In genomic region chr17:3768341-3768740, GRCh38 we compare ENCODE assay signal across 31 cellular contexts. TPM values are rescaled to one million over a fixed set of nuclear protein-coding genes. Genes with fewer than 3 reads are reported as not detected.
DNase-seq lines count a peak whose midpoint lies in the region; ATAC-seq, FAIRE-seq and TF ChIP-seq lines count a peak whose summit lies in the region.
"Had no signal": no experiment of that assay in that cellular context is flagged by ENCODE, and none has a peak within 500 bp of the region (broad histone marks: within the 10 kb centered on the region; RNA-seq: fewer than 3 reads in every experiment).

No MANE protein-coding gene starts in this region.

- H3K79me2 ChIP-seq in H1 (ENCODE audit: control insufficient read depth in 1 of 2, insufficient read depth in 2 of 2, low read length in 2 of 2) (no peaks in the 10 kb centered on the region), neural progenitor cell (ENCODE audit: low read depth) (no peaks in the 10 kb centered on the region)

- H3K27ac ChIP-seq in CD8-positive, alpha-beta T cell (ENCODE audit: low read depth, low read length) = no peak overlapping the region
- H3K27ac ChIP-seq in H1 (ENCODE audit: low read depth, low read length) = no peak overlapping the region
- no peak overlapping the region for H3K27ac ChIP-seq in neural progenitor cell
- H3K27ac ChIP-seq: 22Rv1, cardiac muscle cell, coronary artery, left lung, sigmoid colon, SJCRH30, upper lobe of left lung had no signal

- H2AK5ac ChIP-seq in H1 (ENCODE audit: low read depth, low read length) = no peak overlapping the region

- ATAC-seq in CD8-positive, alpha-beta T cell = no peak
- no peak for ATAC-seq in GM21576 (IDR thresholded peaks at IDR 0.05; ENCODE audit: unreplicated experiment)
- ATAC-seq: K562, left lung had no signal

- H4K8ac ChIP-seq in H1 (ENCODE audit: extremely low read depth, insufficient read depth, low read length) = no peak overlapping the region

- POLR2A ChIA-PET in CD8-positive, alpha-beta T cell (lab: Charles Lee) = no interaction called here
- POLR2A ChIA-PET in H1 (lab: Charles Lee; ENCODE audit: partially characterized antibody) = interaction anchor here (1.0 kb wide), 1 partner anchor 45 kb away, joined by 7 read pairs; the partner anchor contains the start of gene HASPIN

- no peaks in the 10 kb centered on the region for H3K27me3 Mint-ChIP-seq in T-helper 2 cell treated with Interferon-gamma antibody and Interleukin-4, amounts not matched to agents 5 μg/mL and 100 μg/mL, for 36 hours (ENCODE audit: low read depth)
- no peaks in the 10 kb centered on the region for H3K27me3 Mint-ChIP-seq in CD8-positive, alpha-beta T cell (ENCODE audit: low read depth)
- H3K27me3 Mint-ChIP-seq in neural progenitor cell (ENCODE audit: insufficient read depth, low read depth) = peaks cover 15% of the 10 kb centered on the region
- H3K27me3 Mint-ChIP-seq: activated B cell treated with CpG ODN at 0.5 μM for 24 hours had no signal

- peaks cover 86% of the 10 kb centered on the region for H3K4me1 ChIP-seq in CD8-positive, alpha-beta T cell (ENCODE audit: insufficient read depth, low read length)
- peaks cover 0 to 14% (median 2%) of the 10 kb centered on the region in 4 experiments; a peak in 2 of 7 replicates for H3K4me1 ChIP-seq in H1 (replicated peaks in 1 of 4; ENCODE audit: control insufficient read depth in 3 of 4, insufficient read depth in 4 of 4, low read length in 3 of 4)
- no peaks in the 10 kb centered on the region for H3K4me1 ChIP-seq in neural progenitor cell
- H3K4me1 ChIP-seq: sigmoid colon, SJCRH30, upper lobe of left lung had no signal

- no peak overlapping the region for H2BK5ac ChIP-seq in H1 (ENCODE audit: low read depth, low read length)

- no peak overlapping the region for H3K9ac ChIP-seq in H1 (replicated peaks in 1 of 4; ENCODE audit: extremely low read depth in 1 of 4, low read depth in 3 of 4, low read length in 3 of 4)
- H3K9ac ChIP-seq in neural progenitor cell = no peak overlapping the region

- no peak overlapping the region for H3K4me2 ChIP-seq in H1 (ENCODE audit: insufficient read depth in 1 of 2, low read depth in 2 of 2, low read length in 2 of 2)
- no peak overlapping the region for H3K4me2 ChIP-seq in neural progenitor cell

- H4K5ac ChIP-seq in H1 (ENCODE audit: insufficient read length, low read depth, low read length) = no peak overlapping the region

- no peak for TF ChIP-seq POLR2A in H1 (IDR thresholded peaks at IDR 0.05; ENCODE audit: control extremely low read depth in 1 of 2, low read depth in 2 of 2, low read length in 2 of 2)

- no peak for TF ChIP-seq CTCF in CD8-positive, alpha-beta T cell (IDR thresholded peaks at IDR 0.05)
- TF ChIP-seq CTCF in H1 (IDR thresholded peaks at IDR 0.05; ENCODE audit: control extremely low read depth in 1 of 3, insufficient read depth in 1 of 3, low read depth in 1 of 3, low read length in 3 of 3) (no peak), neural progenitor cell (IDR thresholded peaks at IDR 0.05) (no peak)

- H2BK12ac ChIP-seq in H1 (ENCODE audit: low read depth, low read length) = no peak overlapping the region

- H3K4me3 ChIP-seq in CD8-positive, alpha-beta T cell (ENCODE audit: low read depth, low read length) = no peak overlapping the region
- H3K4me3 ChIP-seq in H1 (ENCODE audit: extremely low read depth in 1 of 4, insufficient read depth in 2 of 4, low read depth in 3 of 4, low read length in 4 of 4) (no peak overlapping the region), neural progenitor cell (no peak overlapping the region)
- H3K4me3 ChIP-seq: cardiac muscle cell, coronary artery, K562, left lung, sigmoid colon, SJCRH30, upper lobe of left lung had no signal

- H3K4me1 Mint-ChIP-seq in T-helper 2 cell treated with Interferon-gamma antibody and Interleukin-4, amounts not matched to agents 5 μg/mL and 100 μg/mL, for 36 hours (ENCODE audit: low read depth) = peaks cover 51% of the 10 kb centered on the region
- peaks cover 82% of the 10 kb centered on the region for H3K4me1 Mint-ChIP-seq in CD8-positive, alpha-beta T cell (ENCODE audit: low read depth)
- peaks cover 21% of the 10 kb centered on the region for H3K4me1 Mint-ChIP-seq in neural progenitor cell

- H3K27me3 ChIP-seq in CD8-positive, alpha-beta T cell (ENCODE audit: insufficient read depth, low read length) = no peaks in the 10 kb centered on the region
- no peaks in the 10 kb centered on the region for H3K27me3 ChIP-seq in H1 (replicated peaks in 1 of 4; ENCODE audit: control insufficient read depth in 3 of 4, extremely low read depth in 1 of 4, insufficient read depth in 3 of 4, low read length in 3 of 4)
- H3K27me3 ChIP-seq in neural progenitor cell = no peaks in the 10 kb centered on the region
- H3K27me3 ChIP-seq: cardiac muscle cell, left lung, sigmoid colon, SJCRH30, upper lobe of left lung had no signal

- TF ChIP-seq EP300 in H1 (IDR thresholded peaks at IDR 0.05; ENCODE audit: borderline replicate concordance in 1 of 2, low read depth in 2 of 2, low read length in 2 of 2) = no peak

- peaks cover 5% of the 10 kb centered on the region for H3K9me3 Mint-ChIP-seq in T-helper 2 cell treated with Interferon-gamma antibody and Interleukin-4, amounts not matched to agents 5 μg/mL and 100 μg/mL, for 36 hours
- H3K9me3 Mint-ChIP-seq in CD8-positive, alpha-beta T cell = peaks cover 2% of the 10 kb centered on the region
- H3K9me3 Mint-ChIP-seq in neural progenitor cell = no peaks in the 10 kb centered on the region
- H3K9me3 Mint-ChIP-seq: activated B cell treated with CpG ODN at 0.5 μM for 24 hours had no signal

- H3K14ac ChIP-seq in H1 (ENCODE audit: insufficient read length) = peak overlapping the region; percentile 33

- H4K20me1 ChIP-seq in H1 (replicated peaks in 1 of 2; ENCODE audit: control insufficient read depth in 1 of 2, insufficient read depth in 2 of 2, low read length in 2 of 2) (no peaks in the 10 kb centered on the region), neural progenitor cell (ENCODE audit: low read depth) (no peaks in the 10 kb centered on the region)

- H3K36me3 Mint-ChIP-seq in T-helper 2 cell treated with Interferon-gamma antibody and Interleukin-4, amounts not matched to agents 5 μg/mL and 100 μg/mL, for 36 hours (ENCODE audit: low read depth) = peaks cover 9% of the 10 kb centered on the region
- H3K36me3 Mint-ChIP-seq in CD8-positive, alpha-beta T cell = no peaks in the 10 kb centered on the region
- no peaks in the 10 kb centered on the region for H3K36me3 Mint-ChIP-seq in neural progenitor cell
- H3K36me3 Mint-ChIP-seq: CD14-positive monocyte had no signal

- H3K27ac Mint-ChIP-seq in T-helper 2 cell treated with Interferon-gamma antibody and Interleukin-4, amounts not matched to agents 5 μg/mL and 100 μg/mL, for 36 hours = peak overlapping the region; percentile 34
- peak overlapping the region; percentile 95 for H3K27ac Mint-ChIP-seq in CD8-positive, alpha-beta T cell
- peak overlapping the region; percentile 10 for H3K27ac Mint-ChIP-seq in neural progenitor cell
- H3K27ac Mint-ChIP-seq: activated B cell treated with CpG ODN at 0.5 μM for 24 hours had no signal

- H3K23ac ChIP-seq in H1 (ENCODE audit: insufficient read length) = no peak overlapping the region

- TF ChIP-seq RAD21 in H1 (IDR thresholded peaks at IDR 0.05 in 1 of 2, conservative IDR thresholded peaks at IDR 0.05 in 1 of 2; ENCODE audit: low read depth in 2 of 2, low read length in 2 of 2) = no peak

- no peak for DNase-seq in T-helper 2 cell treated with Interferon-gamma antibody and Interleukin-4, amounts not matched to agents 5 μg/mL and 100 μg/mL, for 36 hours (ENCODE audit: low spot score)
- no peak for DNase-seq in T-helper 2 cell
- DNase-seq in CD8-positive, alpha-beta T cell = no peak
- no peak for DNase-seq in H1 (ENCODE audit: low read depth in 1 of 2, low spot score in 2 of 2)
- DNase-seq in neural progenitor cell (ENCODE audit: low spot score) = no peak
- no peak for DNase-seq in NOMO-1 (lab: John Stamatoyannopoulos, UW; ENCODE audit: unreplicated experiment in 2 of 2)
- no peak for DNase-seq in cortex of kidney (lab: John Stamatoyannopoulos, UW)
- DNase-seq: activated B cell treated with CpG ODN at 0.5 μM for 24 hours; activated CD4-positive, alpha-beta T cell treated with anti-CD3 and anti-CD28 coated beads, Interleukin-2, amount 50 U/mL, for 48 hours; activated T-cell treated with anti-CD3 and anti-CD28 coated beads for 4 hours; effector memory CD4-positive, alpha-beta T cell; erythroblast; mesendoderm; NCI-H1092 treated with DMSO at 0.1 percent for 48 hours; NCI-H187 treated with DMSO at 0.1 percent for 48 hours; NCI-H2171; RPMI8226; sigmoid colon; SJCRH30; stimulated activated CD4-positive, alpha-beta T cell treated with anti-CD3 and anti-CD28 coated beads, Interleukin-4, amount 100 ng/mL, for 4 hours; substantia nigra; upper lobe of left lung had no signal

- H2BK20ac ChIP-seq in H1 (ENCODE audit: low read length) = no peak overlapping the region

- H2BK15ac ChIP-seq in H1 (ENCODE audit: low read length) = no peak overlapping the region

- H3K18ac ChIP-seq in H1 (ENCODE audit: extremely low read depth, low read length) = no peak overlapping the region

- no peaks in the 10 kb centered on the region for H3F3A ChIP-seq in neural progenitor cell (ENCODE audit: low read depth)

- CTCF ChIA-PET in CD8-positive, alpha-beta T cell (lab: Charles Lee) = interaction anchor here (1.1 to 13.1 kb wide), 3 partner anchors 30 to 59 kb away, joined by 8 to 102 read pairs (median 12); no protein-coding TSS in a partner anchor
- CTCF ChIA-PET in H1 (lab: Charles Lee; ENCODE audit: partially characterized antibody) = interaction anchor here (0.9 to 11.5 kb wide), 3 partner anchors 9 to 249 kb away, joined by 3 to 132 read pairs (median 4); no protein-coding TSS in a partner anchor

- no peak overlapping the region for H3K56ac ChIP-seq in H1 (replicated peaks; ENCODE audit: insufficient read length, low read depth, low read length)

- FAIRE-seq in H1 (lab: Jason Lieb, UNC) = no peak
- FAIRE-seq: astrocyte, islet of Langerhans, K562 had no signal

- H3K36me3 ChIP-seq in CD8-positive, alpha-beta T cell (ENCODE audit: insufficient read depth, low read length) = no peaks in the 10 kb centered on the region
- H3K36me3 ChIP-seq in H1 (ENCODE audit: control insufficient read depth in 2 of 4, insufficient read depth in 4 of 4, low read length in 3 of 4) (no peaks in the 10 kb centered on the region), neural progenitor cell (no peaks in the 10 kb centered on the region)
- H3K36me3 ChIP-seq: cardiac muscle cell, left lung, sigmoid colon, SJCRH30, upper lobe of left lung had no signal

- WGBS in H1 (ENCODE audit: extremely low coverage in 1 of 2, insufficient coverage in 1 of 2, insufficient read length in 1 of 2, insufficient replicate concordance in 2 of 2, low coverage in 1 of 2, low lambda C conversion rate in 2 of 2, missing lambda C conversion rate in 1 of 2), 2 experiments = 90% methylated on average over 9 of the region's 9 CpGs; no CpG with 5 or more reads in 1 of the 2 experiments

- no peaks in the 10 kb centered on the region for H3K79me1 ChIP-seq in H1 (ENCODE audit: low read depth, low read length)

- H2AFZ ChIP-seq in H1 (ENCODE audit: low read length) (no peak overlapping the region), neural progenitor cell (replicated peaks) (peak overlapping the region; percentile 79)

- H3K4me3 Mint-ChIP-seq in T-helper 2 cell treated with Interferon-gamma antibody and Interleukin-4, amounts not matched to agents 5 μg/mL and 100 μg/mL, for 36 hours = no peak overlapping the region
- peak overlapping the region; percentile 13 for H3K4me3 Mint-ChIP-seq in CD8-positive, alpha-beta T cell
- no peak overlapping the region for H3K4me3 Mint-ChIP-seq in neural progenitor cell
- H3K4me3 Mint-ChIP-seq: activated B cell treated with CpG ODN at 0.5 μM for 24 hours, CD14-positive monocyte had no signal

- intact Hi-C loops in CD8-positive, alpha-beta T cell (cut with DNase I, micrococcal nuclease) = loop anchor here in 1 of 2 experiments (5.0 kb wide), 1 partner anchor 599 kb away; the partner anchor contains the start of gene UBE2G1

- no peaks in the 10 kb centered on the region for H3K9me3 ChIP-seq in CD8-positive, alpha-beta T cell (ENCODE audit: low read length)
- no peaks in the 10 kb centered on the region for H3K9me3 ChIP-seq in H1 (ENCODE audit: insufficient read depth in 2 of 2, low read depth in 1 of 2, low read length in 1 of 2)
- no peaks in the 10 kb centered on the region for H3K9me3 ChIP-seq in neural progenitor cell (ENCODE audit: low read depth)
- H3K9me3 ChIP-seq: left lung, sigmoid colon, SJCRH30, upper lobe of left lung had no signal

- no peak overlapping the region for H4K91ac ChIP-seq in H1 (replicated peaks; ENCODE audit: insufficient read length, low read length)

- no peaks in the 10 kb centered on the region for H3K23me2 ChIP-seq in H1 (ENCODE audit: low read depth, low read length)

- no peak overlapping the region for H2BK120ac ChIP-seq in H1 (replicated peaks; ENCODE audit: low read depth, low read length)

- H3K4ac ChIP-seq in H1 (replicated peaks; ENCODE audit: insufficient read length, low read depth, low read length) = no peak overlapping the region

RNA-seq across cellular contexts. Expression of gene ITGAE, which starts 32.6 kb away (rescaled TPM):
- 10 to 100 TPM; 23.0 to 25.7 TPM for total RNA-seq in CD8-positive, alpha-beta T cell
- total RNA-seq in H1 (2021; fragmentation: NEBNext Ultra II Directional; extraction: Animal tissue kit (Norgen Biotek cat#: 25700)) = 23.2 and 24.5 TPM in 2 replicates
- 25.5 and 43.1 TPM in 2 replicates for polyA plus RNA-seq in H1 (2011; rRNA removed)
- 45.3 TPM for polyA plus RNA-seq in H1 (2011; cell fraction: cytosol; rRNA removed)
- polyA plus RNA-seq in H1 (2011; cell fraction: nucleus; rRNA removed) = 16.3 TPM
- polyA plus RNA-seq in H1 (2012, experiment 1 of 2) = 27.5 to 44.4 TPM (median 35.7 TPM) in 4 replicates
- polyA plus RNA-seq in H1 (2012, experiment 2 of 2) = 28.9 TPM
- polyA plus RNA-seq in H1 (2013, experiment 1 of 2) = 35.8 TPM
- 35.5 TPM for polyA plus RNA-seq in H1 (2013, experiment 2 of 2)
- 7.4 and 9.9 TPM in 2 replicates for polyA minus RNA-seq in H1 (2011; rRNA and poly(A)+ RNA removed)
- 5.1 TPM for polyA minus RNA-seq in H1 (2011; cell fraction: cytosol; rRNA and poly(A)+ RNA removed)
- 15.9 TPM for polyA minus RNA-seq in H1 (2011; cell fraction: nucleus; rRNA and poly(A)+ RNA removed)
- total RNA-seq in neural progenitor cell (ENCODE audit: low replicate concordance) = 33.7 and 47.5 TPM in 2 replicates

RNA-seq across cellular contexts. Expression of gene HASPIN, which starts 44.6 kb away (rescaled TPM):
- total RNA-seq in CD8-positive, alpha-beta T cell = under 1 TPM; 0.38 to 0.58 TPM
- total RNA-seq in H1 (2021; fragmentation: NEBNext Ultra II Directional; extraction: Animal tissue kit (Norgen Biotek cat#: 25700)) = 29.4 and 29.5 TPM in 2 replicates
- polyA plus RNA-seq in H1 (2011; rRNA removed) = 7.8 and 12.0 TPM in 2 replicates
- polyA plus RNA-seq in H1 (2011; cell fraction: cytosol; rRNA removed) = 10.7 TPM
- 9.1 TPM for polyA plus RNA-seq in H1 (2011; cell fraction: nucleus; rRNA removed)
- 13.2 to 14.6 TPM (median 13.7 TPM) in 4 replicates for polyA plus RNA-seq in H1 (2012, experiment 1 of 2)
- polyA plus RNA-seq in H1 (2012, experiment 2 of 2) = 12.1 TPM
- 15.4 TPM for polyA plus RNA-seq in H1 (2013, experiment 1 of 2)
- polyA plus RNA-seq in H1 (2013, experiment 2 of 2) = 15.4 TPM
- 22.0 and 22.5 TPM in 2 replicates for polyA minus RNA-seq in H1 (2011; rRNA and poly(A)+ RNA removed)
- 20.5 TPM for polyA minus RNA-seq in H1 (2011; cell fraction: cytosol; rRNA and poly(A)+ RNA removed)
- polyA minus RNA-seq in H1 (2011; cell fraction: nucleus; rRNA and poly(A)+ RNA removed) = 18.7 TPM
- total RNA-seq in neural progenitor cell (ENCODE audit: low replicate concordance) = 14.8 and 21.2 TPM in 2 replicates
- polyA plus RNA-seq: CD14-positive monocyte had no signal

Comparison
In these comparisons a context has a peak if more than half of its experiments do, and no peak if none do; other contexts are left out.
1. H3K27ac Mint-ChIP-seq: peak in every context shown above with its lines; median percentile 95 in CD8-positive, alpha-beta T cell; 34 in T-helper 2 cell treated with Interferon-gamma antibody and Interleukin-4, amounts not matched to agents 5 μg/mL and 100 μg/mL, for 36 hours; 10 in neural progenitor cell.